8 cellular contexts compared by ENCODE assay signal in genomic region chr3:45035441-45036301, GRCh38. TPM values are rescaled to one million over a fixed set of nuclear protein-coding genes. Genes with fewer than 3 reads are reported as not detected.
DNase-seq lines count a peak whose midpoint lies in the region; ATAC-seq and TF ChIP-seq lines count a peak whose summit lies in the region.

No MANE protein-coding gene starts in this region.

- no peaks in the 10 kb centered on the region for H3K4me1 ChIP-seq in HAP-1

- no peaks in the 10 kb centered on the region for H3K27me3 ChIP-seq in HAP-1 (ENCODE audit: low read depth)

- H3K36me3 ChIP-seq in HAP-1 (replicated peaks), result no peaks in the 10 kb centered on the region

- TF ChIP-seq CTCF in glutamatergic neuron (IDR thresholded peaks at IDR 0.05; ENCODE audit: partially characterized antibody, unreplicated experiment) (no peak), progenitor cell of endocrine pancreas (IDR thresholded peaks at IDR 0.05; ENCODE audit: unreplicated experiment) (no peak), RWPE1 (conservative IDR thresholded peaks at IDR 0.05; ENCODE audit: low read depth) (no peak)

- peak; percentile 52 for DNase-seq in GM03348 (ENCODE audit: low spot score)
- peak; percentile 37 to 43 for DNase-seq in activated T-cell treated with anti-CD3 and anti-CD28 coated beads, Interleukin-2, amount 50 U/mL, for 48 hours
- DNase-seq in glutamatergic neuron, result peak; percentile 47
- no peak for DNase-seq in progenitor cell of endocrine pancreas (ENCODE audit: low spot score, unreplicated experiment)
- no peak for DNase-seq in RWPE1 (ENCODE audit: low spot score)
- DNase-seq in HAP-1 (ENCODE audit: low spot score in 2 of 2), result no peak

- in situ Hi-C loops in HAP-1 (cut with MboI; ENCODE audit: low sequenced_read_pairs), result loop anchor here (5.0 to 25.0 kb wide), 4 partner anchors 472 to 1052 kb away; no protein-coding TSS in a partner anchor

- H3K36me3 Mint-ChIP-seq in glutamatergic neuron (ENCODE audit: unreplicated experiment) (no peaks in the 10 kb centered on the region), progenitor cell of endocrine pancreas (ENCODE audit: insufficient read depth) (no peaks in the 10 kb centered on the region)

- no peak overlapping the region for H3K4me3 ChIP-seq in HAP-1

- H3K9me3 ChIP-seq in HAP-1, result no peaks in the 10 kb centered on the region

- H3K27ac Mint-ChIP-seq in glutamatergic neuron (ENCODE audit: unreplicated experiment) (no peak overlapping the region), progenitor cell of endocrine pancreas (no peak overlapping the region)

- CTCF ChIA-PET in RWPE1 (lab: Yijun Ruan, JAX), result interaction anchor here (0.6 kb wide), 1 partner anchor 58 kb away, joined by 3 read pairs; no protein-coding TSS in a partner anchor

- no peak overlapping the region for H3K27ac ChIP-seq in RWPE1

- POLR2A ChIA-PET in RWPE1 (lab: Yijun Ruan, JAX; ENCODE audit: low non-redundant PET), result no interaction called here

- H3K27me3 Mint-ChIP-seq in glutamatergic neuron (ENCODE audit: unreplicated experiment), result peaks cover 10% of the 10 kb centered on the region
- peaks cover 71% of the 10 kb centered on the region for H3K27me3 Mint-ChIP-seq in progenitor cell of endocrine pancreas

- ATAC-seq in GM21360 (IDR thresholded peaks at IDR 0.05; ENCODE audit: unreplicated experiment) (no peak), GM21825 (IDR thresholded peaks at IDR 0.05; ENCODE audit: unreplicated experiment) (no peak)

- H3K4me1 Mint-ChIP-seq in glutamatergic neuron (ENCODE audit: low read depth, unreplicated experiment) (no peaks in the 10 kb centered on the region), progenitor cell of endocrine pancreas (ENCODE audit: low read depth) (peaks cover 2% of the 10 kb centered on the region)

- H3K9me3 Mint-ChIP-seq in glutamatergic neuron (ENCODE audit: unreplicated experiment) (peaks cover 5% of the 10 kb centered on the region), progenitor cell of endocrine pancreas (ENCODE audit: low read depth) (no peaks in the 10 kb centered on the region)

- H3K4me3 Mint-ChIP-seq in glutamatergic neuron (ENCODE audit: unreplicated experiment) (peak overlapping the region; percentile 87), progenitor cell of endocrine pancreas (ENCODE audit: low read depth) (peak overlapping the region; percentile 24)

RNA-seq across cellular contexts. Expression of gene CLEC3B, which starts 9.6 kb away (rescaled TPM):
- not detected for total RNA-seq in glutamatergic neuron (ENCODE audit: unreplicated experiment)
- total RNA-seq in progenitor cell of endocrine pancreas, result not detected in 2 replicates

RNA-seq across cellular contexts. Expression of gene EXOSC7, which starts 59.6 kb away (rescaled TPM):
- 30.9 TPM for total RNA-seq in glutamatergic neuron (ENCODE audit: unreplicated experiment)
- 50.7 and 51.2 TPM in 2 replicates for total RNA-seq in progenitor cell of endocrine pancreas

RNA-seq across cellular contexts. Expression of gene ZDHHC3, which starts 59.7 kb away (rescaled TPM):
- 52.4 TPM for total RNA-seq in glutamatergic neuron (ENCODE audit: unreplicated experiment)
- 61.2 and 64.9 TPM in 2 replicates for total RNA-seq in progenitor cell of endocrine pancreas

Comparison
In these comparisons a context has a peak if more than half of its experiments do, and no peak if none do; other contexts are left out.
1. DNase-seq: peak in GM03348 (single experiment), activated T-cell treated with anti-CD3 and anti-CD28 coated beads, Interleukin-2, amount 50 U/mL, for 48 hours (2 of 2) and glutamatergic neuron (single experiment); none in progenitor cell of endocrine pancreas (single experiment), RWPE1 (single experiment) and HAP-1 (0 of 2).